17 cellular contexts compared by ENCODE assay signal in genomic region chr1:178560871-178561376, GRCh38. TPM values are rescaled to one million over a fixed set of nuclear protein-coding genes. Genes with fewer than 3 reads are reported as not detected.
A peak's percentile ranks its signal among the peaks of the same experiment; 100 is the strongest.
DNase-seq lines count a peak whose midpoint lies in the region; ATAC-seq and TF ChIP-seq lines count a peak whose summit lies in the region.
"Had no signal": no experiment of that assay in that cellular context is flagged by ENCODE, and none has a peak within 500 bp of the region (broad histone marks: within the 10 kb centered on the region; RNA-seq: fewer than 3 reads in every experiment).

No MANE protein-coding gene starts in this region.

- CTCF ChIA-PET in SK-N-SH (lab: Yijun Ruan, JAX) = interaction anchor here (0.5 to 3.2 kb wide), 2 partner anchors 18 to 183 kb away, joined by 3 to 15 read pairs; no protein-coding TSS in a partner anchor
- CTCF ChIA-PET in CD4-positive, alpha-beta T cell (lab: Charles Lee) = no interaction called here

- H3K4me1 ChIP-seq in OCI-LY1 (ENCODE audit: insufficient read depth, low read length, severe bottlenecking) (peaks cover 45% of the 10 kb centered on the region), SK-N-SH (ENCODE audit: control insufficient read depth in 1 of 2, insufficient read depth in 2 of 2, low read depth in 1 of 2, low read length in 1 of 2) (no peaks in the 10 kb centered on the region; a peak in 2 of 4 replicates)
- H3K4me1 ChIP-seq: BE2C had no signal

- H3K9me3 ChIP-seq in OCI-LY1 (ENCODE audit: low read length) (no peaks in the 10 kb centered on the region), SK-N-SH (no peaks in the 10 kb centered on the region)
- no peaks in the 10 kb centered on the region for H3K9me3 ChIP-seq in CD4-positive, alpha-beta T cell (ENCODE audit: control insufficient read depth, low read length)
- H3K9me3 ChIP-seq: BE2C had no signal

- H3K27ac ChIP-seq in OCI-LY1 (ENCODE audit: low read depth, low read length, poor library complexity, severe bottlenecking) = peak overlapping the region; percentile 82
- H3K27ac ChIP-seq in SK-N-SH (ENCODE audit: low read depth in 2 of 2, low read length in 1 of 2) = no peak overlapping the region
- H3K27ac ChIP-seq in CD4-positive, alpha-beta T cell (ENCODE audit: low read depth, low read length) = no peak overlapping the region
- H3K27ac ChIP-seq: C4-2B, GM23248 had no signal

- H3K4me2 ChIP-seq in OCI-LY1 (ENCODE audit: low read length) (no peak overlapping the region; the same call in 1 of the 2 replicates), SK-N-SH (no peak overlapping the region)

- H3F3A ChIP-seq in OCI-LY1 (ENCODE audit: insufficient read depth, low read length) (no peaks in the 10 kb centered on the region), SK-N-SH (replicated peaks; ENCODE audit: insufficient read depth) (no peaks in the 10 kb centered on the region)

- peaks cover 1% of the 10 kb centered on the region for H3K9me3 Mint-ChIP-seq in memory B cell
- H3K9me3 Mint-ChIP-seq in osteocyte (ENCODE audit: unreplicated experiment) = no peaks in the 10 kb centered on the region
- H3K9me3 Mint-ChIP-seq in CD4-positive, alpha-beta T cell = no peaks in the 10 kb centered on the region
- H3K9me3 Mint-ChIP-seq: CD8-positive, alpha-beta T cell had no signal

- intact Hi-C loops in CD4-positive, alpha-beta T cell (cut with DNase I, micrococcal nuclease) = no loop called here

- peaks cover 44% of the 10 kb centered on the region for H3K4me1 Mint-ChIP-seq in memory B cell
- H3K4me1 Mint-ChIP-seq in osteocyte (ENCODE audit: unreplicated experiment) = no peaks in the 10 kb centered on the region
- H3K4me1 Mint-ChIP-seq in CD4-positive, alpha-beta T cell (ENCODE audit: low read depth) = no peaks in the 10 kb centered on the region

- TF ChIP-seq RAD21 in SK-N-SH (IDR thresholded peaks at IDR 0.05; ENCODE audit: low read length) = no peak

- H2AFZ ChIP-seq in OCI-LY1 (ENCODE audit: low read length) (no peak overlapping the region), SK-N-SH (ENCODE audit: low read depth) (no peak overlapping the region)
- H2AFZ ChIP-seq: GM23248 had no signal

- POLR2A ChIA-PET in SK-N-SH (lab: Yijun Ruan, JAX) = no interaction called here
- POLR2A ChIA-PET in CD4-positive, alpha-beta T cell (lab: Charles Lee) = no interaction called here

- ATAC-seq in memory B cell (ENCODE audit: low read depth) = no peak
- ATAC-seq in GM21717 (IDR thresholded peaks at IDR 0.05; ENCODE audit: unreplicated experiment) = no peak
- ATAC-seq in CD4-positive, alpha-beta T cell (ENCODE audit: poor library complexity) = no peak
- ATAC-seq: CD8-positive, alpha-beta T cell; GM12878; HCT116 had no signal

- no peaks in the 10 kb centered on the region for H4K20me1 ChIP-seq in OCI-LY1 (ENCODE audit: insufficient read depth, low read length)
- no peaks in the 10 kb centered on the region for H4K20me1 ChIP-seq in SK-N-SH (ENCODE audit: insufficient read depth)

- H3K9me2 ChIP-seq in OCI-LY1 (ENCODE audit: low read depth, low read length) = no peaks in the 10 kb centered on the region
- H3K9me2 ChIP-seq in SK-N-SH = no peaks in the 10 kb centered on the region

- TF ChIP-seq CTCF in OCI-LY1 (IDR thresholded peaks at IDR 0.05; ENCODE audit: low read length) = no peak
- TF ChIP-seq CTCF in osteocyte (IDR thresholded peaks at IDR 0.05) = no peak
- no peak for TF ChIP-seq CTCF in SK-N-SH (IDR thresholded peaks at IDR 0.05)
- no peak for TF ChIP-seq CTCF in CD4-positive, alpha-beta T cell (IDR thresholded peaks at IDR 0.05)

- H3K4me3 Mint-ChIP-seq in memory B cell (no peak overlapping the region), osteocyte (ENCODE audit: unreplicated experiment) (no peak overlapping the region)
- H3K4me3 Mint-ChIP-seq in CD4-positive, alpha-beta T cell = no peak overlapping the region
- H3K4me3 Mint-ChIP-seq: CD8-positive, alpha-beta T cell had no signal

- WGBS in SK-N-SH (ENCODE audit: low lambda C conversion rate) = 80% methylated on average over 4 of the region's 8 CpGs

- H3K4me3 ChIP-seq in OCI-LY1 (ENCODE audit: low read depth, low read length, poor library complexity, severe bottlenecking) (no peak overlapping the region), SK-N-SH (ENCODE audit: low read depth in 2 of 2, low read length in 1 of 2) (no peak overlapping the region)
- H3K4me3 ChIP-seq: GM12878, GM23248 had no signal

- H3K27me3 Mint-ChIP-seq in memory B cell (no peaks in the 10 kb centered on the region), osteocyte (ENCODE audit: unreplicated experiment) (no peaks in the 10 kb centered on the region)
- peaks cover 3% of the 10 kb centered on the region for H3K27me3 Mint-ChIP-seq in CD4-positive, alpha-beta T cell

- H3K9ac ChIP-seq in OCI-LY1 (ENCODE audit: low read length) (no peak overlapping the region; the same call in 1 of the 2 replicates), SK-N-SH (no peak overlapping the region)
- H3K9ac ChIP-seq: GM23248 had no signal

- H3K79me2 ChIP-seq in OCI-LY1 (ENCODE audit: insufficient read depth, low read length) (no peaks in the 10 kb centered on the region), SK-N-SH (ENCODE audit: insufficient read depth) (no peaks in the 10 kb centered on the region)

- DNase-seq in memory B cell (ENCODE audit: low spot score in 2 of 2) = no peak
- peak; percentile 30 for DNase-seq in osteocyte (ENCODE audit: extremely low spot score, unreplicated experiment)
- no peak for DNase-seq in SK-N-SH
- DNase-seq in DMS153 (lab: John Stamatoyannopoulos, UW) = no peak
- no peak for DNase-seq in CD4-positive, alpha-beta T cell
- DNase-seq: BE2C; CD8-positive, alpha-beta T cell; COR-L47; GM23248; IMR-90 had no signal

- H3K36me3 ChIP-seq in OCI-LY1 (ENCODE audit: insufficient read depth, low read length) (peaks cover 12% of the 10 kb centered on the region; the same call in 1 of the 2 replicates), SK-N-SH (replicated peaks in 1 of 2; ENCODE audit: control insufficient read depth in 1 of 2, insufficient read depth in 2 of 2, low read length in 1 of 2) (no peaks in the 10 kb centered on the region)
- H3K36me3 ChIP-seq: BE2C had no signal

- H3K27me3 ChIP-seq in OCI-LY1 (ENCODE audit: insufficient read depth, low read length) (no peaks in the 10 kb centered on the region), SK-N-SH (ENCODE audit: insufficient read depth) (no peaks in the 10 kb centered on the region)
- no peaks in the 10 kb centered on the region for H3K27me3 ChIP-seq in CD4-positive, alpha-beta T cell (ENCODE audit: control insufficient read depth, insufficient read depth, low read length)
- H3K27me3 ChIP-seq: BE2C had no signal

- H3K36me3 Mint-ChIP-seq in memory B cell (peaks cover 28% of the 10 kb centered on the region), osteocyte (ENCODE audit: unreplicated experiment) (no peaks in the 10 kb centered on the region)
- H3K36me3 Mint-ChIP-seq in CD4-positive, alpha-beta T cell (ENCODE audit: low read depth) = no peaks in the 10 kb centered on the region
- H3K36me3 Mint-ChIP-seq: CD8-positive, alpha-beta T cell had no signal

- peak overlapping the region; percentile 58 for H3K27ac Mint-ChIP-seq in memory B cell
- H3K27ac Mint-ChIP-seq in osteocyte (ENCODE audit: unreplicated experiment) = no peak overlapping the region
- no peak overlapping the region for H3K27ac Mint-ChIP-seq in CD4-positive, alpha-beta T cell
- H3K27ac Mint-ChIP-seq: CD8-positive, alpha-beta T cell had no signal

- TF ChIP-seq EP300 in SK-N-SH (IDR thresholded peaks at IDR 0.05; ENCODE audit: borderline replicate concordance in 1 of 2, low read depth in 1 of 2, low read length in 1 of 2) = no peak

TF ChIP-seq in SK-N-SH, 30 proteins besides CTCF, POLR2A, EP300 and RAD21 (continues in another document):
- no peak for TF ChIP-seq MXI1 (IDR thresholded peaks at IDR 0.05; ENCODE audit: low read depth, low read length)
- TF ChIP-seq RFX5 (IDR thresholded peaks at IDR 0.05; ENCODE audit: low read length) = no peak
- TF ChIP-seq POLR2AphosphoS5 (IDR thresholded peaks at IDR 0.05; ENCODE audit: low read depth, low read length) = no peak
- no peak for TF ChIP-seq ELF1 (IDR thresholded peaks at IDR 0.05)
- no peak for TF ChIP-seq YY1 (IDR thresholded peaks at IDR 0.05; ENCODE audit: low read depth)
- no peak for TF ChIP-seq FOSL2 (IDR thresholded peaks at IDR 0.05; ENCODE audit: borderline replicate concordance, low read depth)
- no peak for TF ChIP-seq MEF2A (IDR thresholded peaks at IDR 0.05; ENCODE audit: borderline replicate concordance, low read depth)
- no peak for TF ChIP-seq SIN3A (IDR thresholded peaks at IDR 0.05; ENCODE audit: borderline replicate concordance, low read depth, low read length)
- no peak for TF ChIP-seq NRF1 (IDR thresholded peaks at IDR 0.05; ENCODE audit: low read depth, low read length)
- TF ChIP-seq FOXM1 (IDR thresholded peaks at IDR 0.05; ENCODE audit: low read depth) = no peak
- TF ChIP-seq ZBTB33 (IDR thresholded peaks at IDR 0.05; ENCODE audit: borderline replicate concordance, low read depth) = no peak
- no peak for TF ChIP-seq PBX3 (IDR thresholded peaks at IDR 0.05)
- no peak for TF ChIP-seq JUND (IDR thresholded peaks at IDR 0.05)

RNA-seq across cellular contexts. Expression of gene TEX35, which starts 48.0 kb away (rescaled TPM):
- total RNA-seq in osteocyte = not detected in 2 replicates
- 0.03 TPM in 1 of 2 replicates, not detected in the other for polyA plus RNA-seq in SK-N-SH (2012; rRNA removed)
- polyA plus RNA-seq in SK-N-SH (2012; cell fraction: cytosol; rRNA removed) = 0.03 TPM in 1 of 2 replicates, not detected in the other
- 0.06 and 0.15 TPM in 2 replicates for polyA plus RNA-seq in SK-N-SH (2012; cell fraction: nucleus; rRNA removed)
- total RNA-seq in CD4-positive, alpha-beta T cell = not detected
- total RNA-seq: CD8-positive, alpha-beta T cell; Daoy; GM12878; GM23248; HT-29; IMR-90 had no signal
- polyA plus RNA-seq: GM12878, GM23248 had no signal
